16 cellular contexts compared by ENCODE assay signal in genomic region chr6:6737666-6738065, GRCh38.
DNase-seq lines count a peak whose midpoint lies in the region; ATAC-seq and TF ChIP-seq lines count a peak whose summit lies in the region.
"Had no signal": no experiment of that assay in that cellular context is flagged by ENCODE, and none has a peak within 500 bp of the region (broad histone marks: within the 10 kb centered on the region; RNA-seq: fewer than 3 reads in every experiment).

No MANE protein-coding gene starts in this region.

- no peak for TF ChIP-seq POLR2A in stomach (IDR thresholded peaks at IDR 0.05)

- peak overlapping the region in 2 of 5 donors; percentile 29 to 56 for H3K27ac ChIP-seq in stomach
- H3K27ac ChIP-seq: body of pancreas, foreskin keratinocyte had no signal

- no peaks in the 10 kb centered on the region for H3K9me3 Mint-ChIP-seq in Calu3 (ENCODE audit: low read depth, unreplicated experiment)
- no peaks in the 10 kb centered on the region for H3K9me3 Mint-ChIP-seq in mesothelial cell of epicardium

- BruUV-seq in Calu3 (replicated peaks; lab: Mats Ljungman, UMichigan): no TSS peak

- H3K27me3 ChIP-seq in stomach: peaks cover 0 to 16% (median 0%) of the 10 kb centered on the region in 3 donors
- H3K27me3 ChIP-seq: body of pancreas, foreskin keratinocyte had no signal

- intact Hi-C loops in Calu3 (cut with micrococcal nuclease; ENCODE audit: unreplicated experiment) (no loop called here), stomach (cut with DNase I; ENCODE audit: low total_unique reads) (no loop called here)

- DNase-seq in Calu3 (no peak), epithelial cell of proximal tubule (ENCODE audit: low read depth) (no peak), mesothelial cell of epicardium (ENCODE audit: low spot score in 2 of 2, unreplicated experiment in 2 of 2) (no peak), stomach (no peak), NCI-H2081 treated with DMSO at 0.1 percent for 48 hours (lab: John Stamatoyannopoulos, UW) (no peak)
- DNase-seq in stimulated activated CD4-positive, alpha-beta T cell treated with anti-CD3 and anti-CD28 coated beads, Interleukin-12 subunit alpha, Interleukin-12 subunit beta, amount 100 ng/mL, for 4 hours: no peak
- DNase-seq: activated gamma-delta T cell, DMS153, KBM-7, midbrain, NCI-H345 had no signal

- 29 to 52% (median 37%) methylated on average over 4 to 6 of the region's 6 CpGs for WGBS in stomach, 5 donors

- H3K4me3 Mint-ChIP-seq in Calu3 (ENCODE audit: low read depth, unreplicated experiment): peak overlapping the region; percentile 47
- H3K4me3 Mint-ChIP-seq in mesothelial cell of epicardium: peak overlapping the region; percentile 65

- TF ChIP-seq EP300 in stomach (IDR thresholded peaks at IDR 0.05): no peak

- H3K4me3 ChIP-seq in epithelial cell of proximal tubule (ENCODE audit: low read depth, low read length) (peak overlapping the region; percentile 47), stomach (peak overlapping the region; percentile 24 to 45 (median 34))
- H3K4me3 ChIP-seq: body of pancreas, HAP-1 had no signal

- ATAC-seq in GM18498 (IDR thresholded peaks at IDR 0.05; ENCODE audit: unreplicated experiment) (no peak), GM21367 (IDR thresholded peaks at IDR 0.05; ENCODE audit: unreplicated experiment) (no peak)

- H3K27ac Mint-ChIP-seq in Calu3 (ENCODE audit: unreplicated experiment): no peak overlapping the region
- H3K27ac Mint-ChIP-seq in mesothelial cell of epicardium: no peak overlapping the region

- peaks cover 12% of the 10 kb centered on the region for H3K27me3 Mint-ChIP-seq in Calu3 (ENCODE audit: unreplicated experiment)
- no peaks in the 10 kb centered on the region for H3K27me3 Mint-ChIP-seq in mesothelial cell of epicardium (ENCODE audit: low read depth)

- H3K9me3 ChIP-seq in stomach: no peaks in the 10 kb centered on the region
- H3K9me3 ChIP-seq: body of pancreas, HAP-1 had no signal

- peaks cover 9% of the 10 kb centered on the region for H3K4me1 Mint-ChIP-seq in Calu3 (ENCODE audit: low read depth, unreplicated experiment)
- peaks cover 11% of the 10 kb centered on the region for H3K4me1 Mint-ChIP-seq in mesothelial cell of epicardium

- H3K36me3 ChIP-seq in stomach: no peaks in the 10 kb centered on the region
- H3K36me3 ChIP-seq: HAP-1 had no signal

- H3K4me1 ChIP-seq in stomach: peaks cover 0 to 13% (median 4%) of the 10 kb centered on the region in 4 donors
- H3K4me1 ChIP-seq: body of pancreas, foreskin keratinocyte, HAP-1 had no signal

- TF ChIP-seq CTCF in Calu3 (IDR thresholded peaks at IDR 0.05; ENCODE audit: unreplicated experiment) (no peak), epithelial cell of proximal tubule (conservative IDR thresholded peaks at IDR 0.05; ENCODE audit: low read depth, low read length) (no peak), mesothelial cell of epicardium (IDR thresholded peaks at IDR 0.05; ENCODE audit: unreplicated experiment) (no peak), stomach (IDR thresholded peaks at IDR 0.05) (no peak)

- CTCF ChIA-PET in Calu3 (lab: Charles Lee): no interaction called here

- H3K36me3 Mint-ChIP-seq in Calu3 (ENCODE audit: insufficient read depth, unreplicated experiment) (no peaks in the 10 kb centered on the region), mesothelial cell of epicardium (no peaks in the 10 kb centered on the region)
